9 cellular contexts compared by ENCODE assay signal in genomic region chr1:38055965-38056364, GRCh38. TPM values are rescaled to one million over a fixed set of nuclear protein-coding genes. Genes with fewer than 3 reads are reported as not detected.
"Had no signal": no experiment of that assay in that cellular context is flagged by ENCODE, and none has a peak within 500 bp of the region (broad histone marks: within the 10 kb centered on the region; RNA-seq: fewer than 3 reads in every experiment).

No MANE protein-coding gene starts in this region.

- DNase-seq: GDM1, GF-D8 had no signal

- FAIRE-seq: G401.6, GM12878, GM12891, GM12892, GM18507, GM19239 had no signal

- ATAC-seq: GM12878 had no signal

- H3K4me3 ChIP-seq: GM12878 had no signal

RNA-seq across cellular contexts. Expression of gene POU3F1, which starts 9.4 kb away (rescaled TPM):
- total RNA-seq: G401 had no signal
